Comparison of ENCODE assay signal across 18 cellular contexts in genomic region chr14:61877050-61877390, GRCh38.
DNase-seq lines count a peak whose midpoint lies in the region; ATAC-seq and TF ChIP-seq lines count a peak whose summit lies in the region.
"Had no signal": no experiment of that assay in that cellular context is flagged by ENCODE, and none has a peak within 500 bp of the region (broad histone marks: within the 10 kb centered on the region; RNA-seq: fewer than 3 reads in every experiment).

No MANE protein-coding gene starts in this region.

- no peak overlapping the region for H2AFZ ChIP-seq in neural cell (ENCODE audit: low read depth, low read length)

- H3K9me3 ChIP-seq in neural cell (ENCODE audit: low read length): no peaks in the 10 kb centered on the region
- H3K9me3 ChIP-seq: BE2C had no signal

- no peak for ATAC-seq in HG03342 (IDR thresholded peaks at IDR 0.05; ENCODE audit: unreplicated experiment)
- ATAC-seq: K562, Panc1, Right ventricle myocardium inferior had no signal

- TF ChIP-seq RAD21 in neural cell (conservative IDR thresholded peaks at IDR 0.05): no peak

- no peaks in the 10 kb centered on the region for H3K4me1 Mint-ChIP-seq in immature natural killer cell
- H3K4me1 Mint-ChIP-seq: CD8-positive, alpha-beta memory T cell had no signal

- H3K4me3 ChIP-seq in neural cell (ENCODE audit: low read length): no peak overlapping the region
- H3K4me3 ChIP-seq: K562 had no signal

- no peak for TF ChIP-seq EP300 in neural cell (conservative IDR thresholded peaks at IDR 0.05; ENCODE audit: poor library complexity, severe bottlenecking)

- no peak overlapping the region for H3K4me3 Mint-ChIP-seq in immature natural killer cell
- H3K4me3 Mint-ChIP-seq: CD8-positive, alpha-beta memory T cell had no signal

- peak overlapping the region; percentile 53 for H3K27ac ChIP-seq in angular gyrus (ENCODE audit: low read depth, low read length)
- peak overlapping the region; percentile 18 for H3K27ac ChIP-seq in neural cell (ENCODE audit: low read length)

- H3K9me2 ChIP-seq in neural cell (ENCODE audit: insufficient read depth, low read length): no peaks in the 10 kb centered on the region

- H3K36me3 ChIP-seq in neural cell (ENCODE audit: insufficient read depth, low read length): no peaks in the 10 kb centered on the region
- H3K36me3 ChIP-seq: BE2C had no signal

- H4K20me1 ChIP-seq in neural cell (ENCODE audit: insufficient read depth): no peaks in the 10 kb centered on the region

- no peaks in the 10 kb centered on the region for H3K36me3 Mint-ChIP-seq in immature natural killer cell

- H3K9me3 Mint-ChIP-seq in immature natural killer cell: no peaks in the 10 kb centered on the region
- H3K9me3 Mint-ChIP-seq: CD8-positive, alpha-beta memory T cell had no signal

- no peak overlapping the region for H3K9ac ChIP-seq in neural cell (ENCODE audit: low read length)

- peaks cover 2 to 23% (median 23%) of the 10 kb centered on the region in 3 donors for H3K27me3 Mint-ChIP-seq in immature natural killer cell (ENCODE audit: low read depth in 3 of 3)

- H3K27ac Mint-ChIP-seq in immature natural killer cell: no peak overlapping the region
- H3K27ac Mint-ChIP-seq: CD8-positive, alpha-beta memory T cell had no signal

- no peak overlapping the region for H3K4me2 ChIP-seq in neural cell (ENCODE audit: low read length)

- no peaks in the 10 kb centered on the region for H3F3A ChIP-seq in neural cell (ENCODE audit: insufficient read depth, low read length, poor library complexity, severe bottlenecking)

- no peaks in the 10 kb centered on the region for H3K79me2 ChIP-seq in neural cell (replicated peaks; ENCODE audit: insufficient read depth, low read length)

- DNase-seq in NCI-H345 (lab: John Stamatoyannopoulos, UW) (peak; percentile 65), NCI-H345 treated with DMSO at 0.1 percent for 48 hours (lab: John Stamatoyannopoulos, UW; ENCODE audit: unreplicated experiment) (no peak), NCI-H146 (lab: John Stamatoyannopoulos, UW) (peak; percentile 58), NOMO-1 treated with dmso at 0.1 percent for 144 hours (lab: John Stamatoyannopoulos, UW; ENCODE audit: unreplicated experiment) (no peak), immature natural killer cell (no peak)
- DNase-seq: 8988T; BE2C; CD8-positive, alpha-beta memory T cell; GOT3; MV-4-11; NCI-H1436; NCI-H2107 had no signal

- no peaks in the 10 kb centered on the region for H3K27me3 ChIP-seq in neural cell (ENCODE audit: insufficient read depth, low read depth, low read length)

- no peak for TF ChIP-seq CTCF in neural cell (IDR thresholded peaks at IDR 0.05; ENCODE audit: poor library complexity, severe bottlenecking)

TF ChIP-seq in neural cell, 6 proteins besides CTCF, POLR2A, EP300 and RAD21:
- TF ChIP-seq TAF1 (IDR thresholded peaks at IDR 0.05; ENCODE audit: low read depth): no peak
- no peak for TF ChIP-seq MXI1 (conservative IDR thresholded peaks at IDR 0.05; ENCODE audit: poor library complexity, severe bottlenecking)
- TF ChIP-seq POLR2AphosphoS5 (IDR thresholded peaks at IDR 0.05): no peak
- TF ChIP-seq SMC3 (conservative IDR thresholded peaks at IDR 0.05; ENCODE audit: poor library complexity): no peak
- no peak for TF ChIP-seq EZH2 (IDR thresholded peaks at IDR 0.05; ENCODE audit: borderline replicate concordance, insufficient read depth, low read length, poor library complexity, severe bottlenecking)
- TF ChIP-seq REST (IDR thresholded peaks at IDR 0.05; ENCODE audit: borderline replicate concordance): no peak

Comparison
In these comparisons a context has a peak if more than half of its experiments do, and no peak if none do; other contexts are left out.
1. DNase-seq: peak in NCI-H345 (single experiment) and NCI-H146 (single experiment); none in NCI-H345 treated with DMSO at 0.1 percent for 48 hours (single experiment), NOMO-1 treated with dmso at 0.1 percent for 144 hours (single experiment) and immature natural killer cell (0 of 3).